Comparison of ENCODE assay signal across 7 cellular contexts in the genomic region with DNA sequence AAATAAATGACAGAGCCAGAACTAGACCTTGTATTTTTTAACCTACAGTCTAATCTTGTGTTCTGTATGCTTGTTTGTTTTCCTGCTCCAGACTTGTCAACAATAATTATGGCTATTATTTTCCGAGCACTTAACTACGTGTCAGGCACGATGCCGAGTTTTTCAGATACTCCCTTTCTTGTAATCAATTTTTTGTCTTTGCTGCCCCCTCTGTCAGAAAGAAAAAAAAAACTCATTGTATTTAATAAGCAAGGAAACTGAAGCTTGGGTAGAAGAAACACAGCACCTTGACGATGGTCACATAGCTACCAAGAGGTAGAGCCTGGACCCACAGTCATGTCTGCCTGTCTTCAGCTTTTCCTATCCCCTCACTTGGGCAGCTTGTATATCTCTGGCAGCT.
A peak's percentile ranks its signal among the peaks of the same experiment; 100 is the strongest.
DNase-seq lines count a peak whose midpoint lies in the region; ATAC-seq, FAIRE-seq and TF ChIP-seq lines count a peak whose summit lies in the region.
"Not testable (repeated sequence)": the region's sequence is repeated elsewhere in the genome, so short reads cannot be mapped to it uniquely, and the experiment has no call there.

No MANE protein-coding gene starts in this region.

- TF ChIP-seq CTCF in D721Med (IDR thresholded peaks at IDR 0.05; ENCODE audit: insufficient read depth, missing control alignments); cardiac fibroblast (IDR thresholded peaks at IDR 0.05; ENCODE audit: low read depth, low read length); HepG2 (CRISPR knock-in tag; IDR thresholded peaks at IDR 0.05): not testable (repeated sequence)
- peak; percentile 44 for TF ChIP-seq CTCF in Loucy (conservative IDR thresholded peaks at IDR 0.05; ENCODE audit: low read length)

- H3K14ac ChIP-seq in trophoblast cell (ENCODE audit: low read length) = peak overlapping the region; percentile 77

- H4K12ac ChIP-seq in trophoblast cell (ENCODE audit: low read depth, low read length) = not testable (repeated sequence)

- in situ Hi-C loops in HepG2 (cut with HindIII; ENCODE audit: extremely low pct_ligation_motif_present, low pct_unique_long_range_greater_than_20kb) = not testable (repeated sequence)

- not testable (repeated sequence) for H3K4me2 ChIP-seq in Loucy (ENCODE audit: low read depth, low read length, poor library complexity, severe bottlenecking); HepG2 (ENCODE audit: low read depth, low read length); trophoblast cell (ENCODE audit: low read length)

- ATAC-seq in HepG2 = not testable (repeated sequence)

- not testable (repeated sequence) for BruUV-seq in HepG2 (replicated peaks; lab: Mats Ljungman, UMichigan)

- H2BK12ac ChIP-seq in trophoblast cell (ENCODE audit: low read length) = peak overlapping the region; percentile 40

- not testable (repeated sequence) for H2AK5ac ChIP-seq in trophoblast cell (ENCODE audit: low read length)

- not testable (repeated sequence) for H4K91ac ChIP-seq in trophoblast cell (ENCODE audit: low read depth, low read length)

- not testable (repeated sequence) for TF ChIP-seq POLR2A in HepG2 (IDR thresholded peaks at IDR 0.05; ENCODE audit: insufficient read depth in 1 of 2, low read depth in 2 of 2, low read length in 2 of 2)

- H3K4me3 ChIP-seq in Loucy (ENCODE audit: low read length, poor library complexity, severe bottlenecking); cardiac fibroblast (replicated peaks in 1 of 2; ENCODE audit: low read depth in 2 of 2, low read length in 2 of 2); HepG2 (replicated peaks in 1 of 3; ENCODE audit: insufficient read depth in 1 of 3, low read depth in 2 of 3, low read length in 3 of 3); trophoblast cell (ENCODE audit: low read depth, low read length): not testable (repeated sequence)

- not testable (repeated sequence) for TF ChIP-seq RAD21 in HepG2 (CRISPR knock-in tag; IDR thresholded peaks at IDR 0.05)

- CTCF ChIA-PET in HepG2 (lab: Yijun Ruan, JAX; ENCODE audit: low intra/inter-chr PET ratio, low total read pairs) = not testable (repeated sequence)

- not testable (repeated sequence) for H3K27me3 ChIP-seq in Loucy (ENCODE audit: insufficient read depth, low read length, poor library complexity, severe bottlenecking); HepG2 (ENCODE audit: control insufficient read depth in 1 of 2, insufficient read depth in 2 of 2, low read length in 2 of 2); trophoblast cell (ENCODE audit: insufficient read depth, low read length)

- H2BK5ac ChIP-seq in trophoblast cell (ENCODE audit: low read depth, low read length, poor library complexity) = not testable (repeated sequence)

- POLR2A ChIA-PET in HepG2 (lab: Yijun Ruan, JAX) = not testable (repeated sequence)

- not testable (repeated sequence) for H3K36me3 ChIP-seq in Loucy (ENCODE audit: insufficient read depth, low read length); HepG2 (replicated peaks in 1 of 2; ENCODE audit: control insufficient read depth in 1 of 2, insufficient read depth in 2 of 2, low read length in 2 of 2); trophoblast cell (ENCODE audit: control insufficient read depth in 1 of 2, insufficient read depth in 2 of 2, low read length in 2 of 2)

- not testable (repeated sequence) for H3K9me3 ChIP-seq in Loucy (ENCODE audit: insufficient read depth, low read depth, low read length); HepG2 (ENCODE audit: low read length); trophoblast cell (ENCODE audit: insufficient read depth, low read depth, low read length)

- WGBS in HepG2 (ENCODE audit: low lambda C conversion rate) = 4% methylated on average over 5 of the region's 5 CpGs
- WGBS in trophoblast cell (ENCODE audit: extremely low coverage, insufficient coverage, insufficient read length) = no CpG with 5 or more reads among the region's 5 CpGs

- not testable (repeated sequence) for H3K23ac ChIP-seq in trophoblast cell (ENCODE audit: low read length)

- intact Hi-C loops in HepG2 (cut with micrococcal nuclease; ENCODE audit: unreplicated experiment) = not testable (repeated sequence)

- not testable (repeated sequence) for TF ChIP-seq EP300 in HepG2 (IDR thresholded peaks at IDR 0.05; ENCODE audit: low read depth in 2 of 2, low read length in 2 of 2); HepG2 (CRISPR knock-in tag; IDR thresholded peaks at IDR 0.05; ENCODE audit: borderline replicate concordance)

- not testable (repeated sequence) for H3K79me2 ChIP-seq in Loucy (ENCODE audit: insufficient read depth, low read length); HepG2 (ENCODE audit: insufficient read depth, low read length); trophoblast cell (ENCODE audit: control insufficient read depth, insufficient read depth, low read length, poor library complexity)

- H3K27ac ChIP-seq in HepG2 (ENCODE audit: extremely low read length, insufficient read depth, low read length); trophoblast cell (ENCODE audit: low read depth, low read length): not testable (repeated sequence)

- H3K79me1 ChIP-seq in trophoblast cell (ENCODE audit: low read length) = not testable (repeated sequence)

- H2AFZ ChIP-seq in Loucy (ENCODE audit: low read length); HepG2 (ENCODE audit: low read length); trophoblast cell (ENCODE audit: insufficient read depth, low read length, poor library complexity): not testable (repeated sequence)

- not testable (repeated sequence) for DNase-seq in D721Med (ENCODE audit: insufficient read length, low spot score)
- DNase-seq in RPMI7951 (ENCODE audit: low read depth) (peak; percentile 22), cardiac fibroblast (ENCODE audit: low read depth in 2 of 2) (peak; percentile 37 to 70), fibroblast of peridontal ligament (ENCODE audit: extremely low read depth) (peak; percentile 30), HepG2 (ENCODE audit: low spot score) (peak; percentile 3), trophoblast cell (peak in 1 of 2 donors; percentile 66)

- H3K4ac ChIP-seq in trophoblast cell (ENCODE audit: low read depth, low read length) = not testable (repeated sequence)

- not testable (repeated sequence) for H4K8ac ChIP-seq in trophoblast cell (ENCODE audit: low read depth, low read length)

- FAIRE-seq in D721Med (lab: Jason Lieb, UNC) = peak; percentile 46
- not testable (repeated sequence) for FAIRE-seq in HepG2 (lab: Jason Lieb, UNC)

- H3K9me2 ChIP-seq in Loucy (replicated peaks; ENCODE audit: low read depth, low read length) = not testable (repeated sequence)

- H2BK120ac ChIP-seq in trophoblast cell (ENCODE audit: insufficient read depth, low read length, poor library complexity) = not testable (repeated sequence)

- not testable (repeated sequence) for H3K9ac ChIP-seq in Loucy (ENCODE audit: low read depth, low read length, poor library complexity, severe bottlenecking); HepG2 (ENCODE audit: insufficient read depth, low read depth, low read length); trophoblast cell (ENCODE audit: low read length)

- H3F3A ChIP-seq in Loucy (ENCODE audit: low read depth) = not testable (repeated sequence)

- H3K18ac ChIP-seq in trophoblast cell (ENCODE audit: low read length) = not testable (repeated sequence)

- not testable (repeated sequence) for H3K4me1 ChIP-seq in Loucy (ENCODE audit: insufficient read depth, low read length, poor library complexity, severe bottlenecking); HepG2 (ENCODE audit: insufficient read depth, low read length); trophoblast cell (ENCODE audit: control insufficient read depth in 1 of 2, insufficient read depth in 2 of 2, low read length in 2 of 2)

- H4K20me1 ChIP-seq in Loucy (ENCODE audit: insufficient read depth, low read length, poor library complexity, severe bottlenecking); HepG2 (ENCODE audit: insufficient read depth, low read length): not testable (repeated sequence)

TF ChIP-seq in HepG2, 621 proteins besides CTCF, POLR2A, EP300 and RAD21:
- TF ChIP-seq STAG1 (CRISPR knock-in tag; IDR thresholded peaks at IDR 0.05) = peak; percentile 21; the same call in 1 of the 2 replicates
TF ChIP-seq in HepG2: peak in this region for 1; not testable (repeated sequence) for 620.
